In genomic region chr18:23763343-23763742, GRCh38 we compare ENCODE assay signal across 38 cellular contexts.
"Had no signal": no experiment of that assay in that cellular context is flagged by ENCODE, and none has a peak within 500 bp of the region (broad histone marks: within the 10 kb centered on the region; RNA-seq: fewer than 3 reads in every experiment).

No MANE protein-coding gene starts in this region.

- H3K36me3 ChIP-seq: adrenal gland, ascending aorta, brain microvascular endothelial cell, breast epithelium, cardiac muscle cell had no signal

- H3K27me3 ChIP-seq: adrenal gland, ascending aorta, body of pancreas, brain microvascular endothelial cell, breast epithelium, cardiac muscle cell had no signal

- H3K36me3 Mint-ChIP-seq: activated naive CD4-positive, alpha-beta T cell treated with anti-CD3 and anti-CD28 coated beads, Interleukin-2, amount 10 ng/mL, durations not matched to agents 7 days and 5 days; activated naive CD8-positive, alpha-beta T cell treated with anti-CD3 and anti-CD28 coated beads for 36 hours; activated naive CD8-positive, alpha-beta T cell treated with anti-CD3 and anti-CD28 coated beads, Interleukin-2, amount 10 ng/mL, durations not matched to agents 7 days and 5 days had no signal

- H3K4me3 ChIP-seq: adrenal gland, ascending aorta, body of pancreas, breast epithelium, cardiac muscle cell had no signal

- DNase-seq: activated effector memory CD4-positive, alpha-beta T cell treated with anti-CD3 and anti-CD28 coated beads, Interleukin-2, amount 50 U/mL, for 16 hours; activated effector memory CD4-positive, alpha-beta T cell treated with Interleukin-2 at 50 U/mL for 16 hours; activated gamma-delta T cell; activated gamma-delta T cell treated with Interleukin-2 at 50 U/mL for 16 hours; activated naive CD4-positive, alpha-beta T cell; activated naive CD4-positive, alpha-beta T cell treated with anti-CD3 and anti-CD28 coated beads for 36 hours; activated naive CD4-positive, alpha-beta T cell treated with anti-CD3 and anti-CD28 coated beads, Interleukin-2, amount 10 ng/mL, durations not matched to agents 7 days and 5 days; activated naive CD4-positive, alpha-beta T cell treated with anti-CD3 and anti-CD28 coated beads, Interleukin-2, amount 50 U/mL, for 16 hours; activated naive CD4-positive, alpha-beta T cell treated with Interleukin-2 at 50 U/mL for 16 hours; activated naive CD8-positive, alpha-beta T cell treated with anti-CD3 and anti-CD28 coated beads for 36 hours; activated naive CD8-positive, alpha-beta T cell treated with anti-CD3 and anti-CD28 coated beads, Interleukin-2, amount 10 ng/mL, durations not matched to agents 7 days and 5 days; activated naive CD8-positive, alpha-beta T cell treated with anti-CD3 and anti-CD28 coated beads, Interleukin-2, amount 50 U/mL, for 24 hours; activated T-cell treated with anti-CD3 and anti-CD28 coated beads for 4 hours; activated T-cell treated with anti-CD3 and anti-CD28 coated beads, Interleukin-2, amount 50 U/mL, for 1 hour; activated T-cell treated with anti-CD3 and anti-CD28 coated beads, Interleukin-2, amount 50 U/mL, for 24 hours; activated T-cell treated with anti-CD3 and anti-CD28 coated beads, Interleukin-2, amount 50 U/mL, for 4 hours; activated T-cell treated with anti-CD3 and anti-CD28 coated beads, Interleukin-2, amount 50 U/mL, for 48 hours; activated T-cell treated with anti-CD3 and anti-CD28 coated beads, Interleukin-2, amount 50 U/mL, for 72 hours; adrenal gland; amniotic stem cell; amygdala; anterior cingulate cortex; aorta; body of pancreas; brain microvascular endothelial cell; caudate nucleus; central memory CD4-positive, alpha-beta T cell; cerebellar nuclear complex had no signal

- H3K9me3 ChIP-seq: ascending aorta, body of pancreas, breast epithelium had no signal

- H3K27ac Mint-ChIP-seq: activated naive CD4-positive, alpha-beta T cell treated with anti-CD3 and anti-CD28 coated beads for 36 hours; activated naive CD4-positive, alpha-beta T cell treated with anti-CD3 and anti-CD28 coated beads, Interleukin-2, amount 10 ng/mL, durations not matched to agents 7 days and 5 days; activated naive CD4-positive, alpha-beta T cell treated with anti-CD3 and anti-CD28 coated beads, Interleukin-2, amount 50 U/mL, for 24 hours; activated naive CD4-positive, alpha-beta T cell treated with anti-CD3 and anti-CD28 coated beads, Interleukin-2, amount 50 U/mL, for 72 hours; activated naive CD8-positive, alpha-beta T cell; activated naive CD8-positive, alpha-beta T cell treated with anti-CD3 and anti-CD28 coated beads for 36 hours; activated naive CD8-positive, alpha-beta T cell treated with anti-CD3 and anti-CD28 coated beads, Interleukin-2, amount 10 ng/mL, durations not matched to agents 7 days and 5 days; activated naive CD8-positive, alpha-beta T cell treated with anti-CD3 and anti-CD28 coated beads, Interleukin-2, amount 50 U/mL, for 24 hours; activated T-cell treated with anti-CD3 and anti-CD28 coated beads, Interleukin-2, amount 50 U/mL, for 24 hours; activated T-cell treated with anti-CD3 and anti-CD28 coated beads, Interleukin-2, amount 50 U/mL, for 72 hours; activated T-helper 17 cell treated with anti-CD3 and anti-CD28 coated beads, Interleukin-2, amount 50 U/mL, for 72 hours; activated T-helper 2 cell treated with anti-CD3 and anti-CD28 coated beads, Interferon-gamma antibody, Interleukin-2, Interleukin-4, amounts not matched to agents 10 μg/mL and 5 μg/mL and 100 μg/mL, durations not matched to agents 14 hours and 24 hours and 36 hours; brain had no signal

- H3K27ac ChIP-seq: adrenal gland, ascending aorta, body of pancreas, brain microvascular endothelial cell, breast epithelium, cardiac muscle cell had no signal

- H3K27me3 Mint-ChIP-seq: brain had no signal

- H3K4me1 ChIP-seq: adrenal gland, ascending aorta, body of pancreas, breast epithelium had no signal

- H3K4me3 Mint-ChIP-seq: activated naive CD4-positive, alpha-beta T cell treated with anti-CD3 and anti-CD28 coated beads for 36 hours; activated naive CD4-positive, alpha-beta T cell treated with anti-CD3 and anti-CD28 coated beads, Interleukin-2, amount 10 ng/mL, durations not matched to agents 7 days and 5 days; activated naive CD4-positive, alpha-beta T cell treated with anti-CD3 and anti-CD28 coated beads, Interleukin-2, amount 50 U/mL, for 24 hours; activated naive CD8-positive, alpha-beta T cell; activated naive CD8-positive, alpha-beta T cell treated with anti-CD3 and anti-CD28 coated beads for 36 hours; activated naive CD8-positive, alpha-beta T cell treated with anti-CD3 and anti-CD28 coated beads, Interleukin-2, amount 10 ng/mL, durations not matched to agents 7 days and 5 days; activated naive CD8-positive, alpha-beta T cell treated with anti-CD3 and anti-CD28 coated beads, Interleukin-2, amount 50 U/mL, for 24 hours; activated T-cell treated with anti-CD3 and anti-CD28 coated beads, Interleukin-2, amount 50 U/mL, for 24 hours; activated T-cell treated with anti-CD3 and anti-CD28 coated beads, Interleukin-2, amount 50 U/mL, for 4 hours; activated T-cell treated with anti-CD3 and anti-CD28 coated beads, Interleukin-2, amount 50 U/mL, for 72 hours; activated T-helper 17 cell treated with anti-CD3 and anti-CD28 coated beads, Interleukin-2, amount 50 U/mL, for 72 hours; brain; central memory CD8-positive, alpha-beta T cell had no signal

- H3K9me3 Mint-ChIP-seq: activated naive CD4-positive, alpha-beta T cell treated with anti-CD3 and anti-CD28 coated beads, Interleukin-2, amount 10 ng/mL, durations not matched to agents 7 days and 5 days; activated naive CD4-positive, alpha-beta T cell treated with anti-CD3 and anti-CD28 coated beads, Interleukin-2, amount 50 U/mL, for 72 hours; activated naive CD8-positive, alpha-beta T cell treated with anti-CD3 and anti-CD28 coated beads, Interleukin-2, amount 10 ng/mL, durations not matched to agents 7 days and 5 days; activated T-helper 2 cell treated with anti-CD3 and anti-CD28 coated beads, Interferon-gamma antibody, Interleukin-2, Interleukin-4, amounts not matched to agents 10 μg/mL and 5 μg/mL and 100 μg/mL, durations not matched to agents 14 hours and 24 hours and 36 hours; central memory CD8-positive, alpha-beta T cell had no signal

- H3K4me1 Mint-ChIP-seq: activated naive CD4-positive, alpha-beta T cell treated with anti-CD3 and anti-CD28 coated beads, Interleukin-2, amount 10 ng/mL, durations not matched to agents 7 days and 5 days; activated naive CD4-positive, alpha-beta T cell treated with anti-CD3 and anti-CD28 coated beads, Interleukin-2, amount 50 U/mL, for 24 hours; activated naive CD8-positive, alpha-beta T cell treated with anti-CD3 and anti-CD28 coated beads for 36 hours; activated naive CD8-positive, alpha-beta T cell treated with anti-CD3 and anti-CD28 coated beads, Interleukin-2, amount 10 ng/mL, durations not matched to agents 7 days and 5 days; activated naive CD8-positive, alpha-beta T cell treated with anti-CD3 and anti-CD28 coated beads, Interleukin-2, amount 50 U/mL, for 24 hours; activated T-helper 17 cell treated with anti-CD3 and anti-CD28 coated beads, Interleukin-2, amount 50 U/mL, for 72 hours; brain; central memory CD8-positive, alpha-beta T cell had no signal
